Comparison of ENCODE assay signal across 9 cellular contexts in genomic region chr6:132818404-132819359, GRCh38. TPM values are rescaled to one million over a fixed set of nuclear protein-coding genes. Genes with fewer than 3 reads are reported as not detected.
DNase-seq lines count a peak whose midpoint lies in the region; ATAC-seq, FAIRE-seq and TF ChIP-seq lines count a peak whose summit lies in the region.
"Had no signal": no experiment of that assay in that cellular context is flagged by ENCODE, and none has a peak within 500 bp of the region (broad histone marks: within the 10 kb centered on the region; RNA-seq: fewer than 3 reads in every experiment).

No MANE protein-coding gene starts in this region.

- no peaks in the 10 kb centered on the region for H3K9me3 Mint-ChIP-seq in progenitor cell of endocrine pancreas (ENCODE audit: low read depth)

- peak overlapping the region; percentile 90 for H3K27ac Mint-ChIP-seq in progenitor cell of endocrine pancreas

- TF ChIP-seq POLR2A in K562 (conservative IDR thresholded peaks at IDR 0.05): peak; percentile 78

- H4K20me1 ChIP-seq in SK-N-SH (ENCODE audit: insufficient read depth): peaks cover 51% of the 10 kb centered on the region
- H4K20me1 ChIP-seq in Karpas-422 (ENCODE audit: insufficient read depth, low read depth, low read length): peaks cover 42% of the 10 kb centered on the region
- peaks cover 42% of the 10 kb centered on the region for H4K20me1 ChIP-seq in K562 (replicated peaks; ENCODE audit: control insufficient read depth, insufficient read depth, low read length)

- in situ Hi-C loops in K562 (cut with MboI): loop anchor here (25.0 kb wide), 2 partner anchors 1181 to 1244 kb away; partner anchors contain the start of genes ENPP3, MED23 and SLC2A12

- POLR2A ChIA-PET in SK-N-SH (lab: Yijun Ruan, JAX): interaction anchor here (0.5 kb wide), 1 partner anchor 336 kb away, joined by 3 read pairs; no protein-coding TSS in a partner anchor
- POLR2A ChIA-PET in K562 (lab: Yijun Ruan, JAX): interaction anchor here (1.2 kb wide), 2 partner anchors 19 to 306 kb away, joined by 3 to 4 read pairs; partner anchors contain the start of gene STX7

- H3K4me1 ChIP-seq in SK-N-SH (ENCODE audit: control insufficient read depth in 1 of 2, insufficient read depth in 2 of 2, low read depth in 1 of 2, low read length in 1 of 2) (peaks cover 4 to 15% of the 10 kb centered on the region in 2 experiments; a peak in 2 of 4 replicates), Karpas-422 (ENCODE audit: low read length) (peaks cover 20% of the 10 kb centered on the region), K562 (replicated peaks in 1 of 2; ENCODE audit: control insufficient read depth in 2 of 2, insufficient read depth in 2 of 2, low read length in 2 of 2) (peaks cover 0 to 24% of the 10 kb centered on the region in 2 experiments; a peak in 2 of 5 replicates)

- H3K4me1 Mint-ChIP-seq in progenitor cell of endocrine pancreas (ENCODE audit: low read depth): peaks cover 21% of the 10 kb centered on the region

- CTCF ChIA-PET in SK-N-SH (lab: Yijun Ruan, JAX) (interaction anchor here (1.2 to 1.3 kb wide), 2 partner anchors 11 to 1098 kb away, joined by 4 to 5 read pairs; no protein-coding TSS in a partner anchor), K562 (lab: Yijun Ruan, JAX; ENCODE audit: low intra/inter-chr PET ratio) (interaction anchor here (0.6 kb wide), 1 partner anchor 12 kb away, joined by 4 read pairs; no protein-coding TSS in a partner anchor)

- H3K27me3 ChIP-seq in SK-N-SH (ENCODE audit: insufficient read depth) (no peaks in the 10 kb centered on the region), Karpas-422 (ENCODE audit: low read length) (no peaks in the 10 kb centered on the region), K562 (ENCODE audit: control insufficient read depth in 2 of 2, insufficient read depth in 2 of 2, low read length in 2 of 2) (no peaks in the 10 kb centered on the region)

- ATAC-seq in SK-N-SH treated with all-trans-retinoic acid at 6 μM for 48 hours (no peak), K562 (peak; percentile 11), GM19395 (IDR thresholded peaks at IDR 0.05; ENCODE audit: unreplicated experiment) (no peak)

- 84% methylated on average over 6 of the region's 6 CpGs for WGBS in SK-N-SH (ENCODE audit: low lambda C conversion rate)
- 58% methylated on average over 6 of the region's 6 CpGs for WGBS in K562 (ENCODE audit: insufficient coverage, low coverage, missing lambda C conversion rate)

- intact Hi-C loops in K562 (cut with micrococcal nuclease): no loop called here

- peak overlapping the region in 1 of 2 experiments; percentile 14; a peak in 1 of 4 replicates for H3K27ac ChIP-seq in SK-N-SH (ENCODE audit: low read depth in 2 of 2, low read length in 1 of 2)
- H3K27ac ChIP-seq in Karpas-422 (ENCODE audit: low read length): no peak overlapping the region
- no peak overlapping the region for H3K27ac ChIP-seq in K562 (ENCODE audit: extremely low read depth, low read depth, low read length)

- no peaks in the 10 kb centered on the region for H3K9me1 ChIP-seq in K562 (ENCODE audit: control insufficient read depth, insufficient read depth, low read length)

- H3K4me3 Mint-ChIP-seq in progenitor cell of endocrine pancreas (ENCODE audit: low read depth): no peak overlapping the region

- no peak for TF ChIP-seq RAD21 in SK-N-SH (IDR thresholded peaks at IDR 0.05; ENCODE audit: low read length)
- no peak for TF ChIP-seq RAD21 in K562 (CRISPR knock-in tag; conservative IDR thresholded peaks at IDR 0.05 in 1 of 2, IDR thresholded peaks at IDR 0.05 in 1 of 2)

- H3K4me3 ChIP-seq in SK-N-SH (ENCODE audit: low read depth in 2 of 2, low read length in 1 of 2) (no peak overlapping the region), Karpas-422 (ENCODE audit: low read length) (no peak overlapping the region), K562 (no peak overlapping the region)

- no peak overlapping the region for H2AFZ ChIP-seq in SK-N-SH (ENCODE audit: low read depth)
- no peak overlapping the region for H2AFZ ChIP-seq in Karpas-422 (ENCODE audit: low read length)
- no peak overlapping the region for H2AFZ ChIP-seq in K562 (ENCODE audit: low read depth, low read length)

- no peak for DNase-seq in SK-N-SH
- peak; percentile 62 for DNase-seq in Karpas-422
- peak in 1 of 4 experiments; percentile 57 for DNase-seq in K562 (ENCODE audit: extremely low read depth in 1 of 4, low spot score in 3 of 4)
- DNase-seq in progenitor cell of endocrine pancreas (ENCODE audit: low spot score, unreplicated experiment): no peak
- DNase-seq in mesenteric fat pad (ENCODE audit: low spot score): no peak
- DNase-seq in T-helper 1 cell: no peak
- DNase-seq: NCI-H1105 had no signal

- H3K9ac ChIP-seq in SK-N-SH: no peak overlapping the region
- no peak overlapping the region for H3K9ac ChIP-seq in Karpas-422 (ENCODE audit: low read length)
- H3K9ac ChIP-seq in K562 (ENCODE audit: insufficient read depth in 1 of 2, low read depth in 2 of 2, low read length in 2 of 2): no peak overlapping the region

- TF ChIP-seq CTCF in SK-N-SH (IDR thresholded peaks at IDR 0.05) (no peak), K562 (IDR thresholded peaks at IDR 0.05 in 2 of 3, conservative IDR thresholded peaks at IDR 0.05 in 1 of 3; ENCODE audit: insufficient read depth in 2 of 3, low read depth in 1 of 3, low read length in 3 of 3) (no peak), progenitor cell of endocrine pancreas (IDR thresholded peaks at IDR 0.05; ENCODE audit: unreplicated experiment) (no peak)

- H3K36me3 Mint-ChIP-seq in progenitor cell of endocrine pancreas (ENCODE audit: insufficient read depth): peaks cover 37% of the 10 kb centered on the region

- H3K36me3 ChIP-seq in SK-N-SH (replicated peaks in 1 of 2; ENCODE audit: control insufficient read depth in 1 of 2, insufficient read depth in 2 of 2, low read length in 1 of 2) (peaks cover 35 to 39% of the 10 kb centered on the region in 2 experiments), Karpas-422 (ENCODE audit: insufficient read depth, low read length) (peaks cover 40% of the 10 kb centered on the region), K562 (ENCODE audit: control insufficient read depth, insufficient read depth, low read length) (peaks cover 41% of the 10 kb centered on the region)

- BruUV-seq in K562 (replicated peaks; lab: Mats Ljungman, UMichigan): no TSS peak

- H3K4me2 ChIP-seq in SK-N-SH: no peak overlapping the region
- no peak overlapping the region for H3K4me2 ChIP-seq in Karpas-422 (ENCODE audit: low read depth, low read length, poor library complexity, severe bottlenecking)
- no peak overlapping the region for H3K4me2 ChIP-seq in K562 (ENCODE audit: insufficient read depth, low read length)

- no peak for FAIRE-seq in K562 (lab: Jason Lieb, UNC)

- H3K9me2 ChIP-seq in SK-N-SH: no peaks in the 10 kb centered on the region
- H3K9me2 ChIP-seq in Karpas-422 (replicated peaks; ENCODE audit: insufficient read depth, low read length): no peaks in the 10 kb centered on the region

- no peak for TF ChIP-seq EP300 in SK-N-SH (IDR thresholded peaks at IDR 0.05; ENCODE audit: borderline replicate concordance in 1 of 2, low read depth in 1 of 2, low read length in 1 of 2)
- TF ChIP-seq EP300 in K562 (IDR thresholded peaks at IDR 0.05; ENCODE audit: low read length): no peak

- H3F3A ChIP-seq in SK-N-SH (replicated peaks; ENCODE audit: insufficient read depth): peaks cover 60% of the 10 kb centered on the region

- H3K79me2 ChIP-seq in SK-N-SH (ENCODE audit: insufficient read depth) (peaks cover 33% of the 10 kb centered on the region), Karpas-422 (ENCODE audit: low read length) (peaks cover 18% of the 10 kb centered on the region), K562 (ENCODE audit: control insufficient read depth, insufficient read depth, low read length) (peaks cover 41% of the 10 kb centered on the region)

- H3K27me3 Mint-ChIP-seq in progenitor cell of endocrine pancreas: no peaks in the 10 kb centered on the region

- H3K9me3 ChIP-seq in SK-N-SH (no peaks in the 10 kb centered on the region), Karpas-422 (ENCODE audit: low read length) (no peaks in the 10 kb centered on the region), K562 (replicated peaks; ENCODE audit: control insufficient read depth, insufficient read depth, low read depth, low read length) (no peaks in the 10 kb centered on the region)

RNA-seq across cellular contexts. Expression of gene RPS12, which starts 4.3 kb away (rescaled TPM):
- polyA plus RNA-seq in SK-N-SH (2012; rRNA removed) (5,258 and 5,462 TPM in 2 replicates), K562 (2011; rRNA removed) (5,249 and 6,224 TPM in 2 replicates), K562 (2014; fragmentation: Illumina TruSeq; extraction: Trizol) (1,443 and 1,772 TPM in 2 replicates), K562 (2014; fragmentation: Nextera tagmentation; extraction: Ambion mirVana) (1,000 to 10,000 TPM; 2,016 to 3,006 TPM), K562 (2014; rRNA removed) (2,945 and 3,407 TPM in 2 replicates)
- polyA plus RNA-seq in SK-N-SH (2012; cell fraction: cytosol; rRNA removed): 5,646 and 5,854 TPM in 2 replicates
- polyA plus RNA-seq in SK-N-SH (2012; cell fraction: nucleus; rRNA removed): 941 and 1,201 TPM in 2 replicates
- 1,944 and 3,479 TPM in 2 replicates for total RNA-seq in Karpas-422 (2014; rRNA removed; shearing (Covaris generic); ENCODE audit: low replicate concordance)
- total RNA-seq in K562 (2011; cell fraction: chromatin; rRNA removed; ENCODE audit: low replicate concordance): 363 and 458 TPM in 2 replicates
- total RNA-seq in K562 (2011; cell fraction: nucleolus; rRNA removed): 943 and 1,017 TPM in 2 replicates
- total RNA-seq in K562 (2011; cell fraction: nucleoplasm; rRNA removed): 1,246 and 2,729 TPM in 2 replicates
- total RNA-seq in K562 (2014; rRNA removed) (2,497 and 2,891 TPM in 2 replicates), K562 (2014; rRNA removed; fragmentation: Illumina TruSeq; extraction: Trizol) (3,394 and 3,487 TPM in 2 replicates), K562 (2015; rRNA removed; fragmentation: Illumina TruSeq; extraction: Trizol) (2,347 and 2,541 TPM in 2 replicates), K562 (2021) (1,973 and 2,048 TPM in 2 replicates), progenitor cell of endocrine pancreas (986 and 1,038 TPM in 2 replicates), mesenteric fat pad (935 TPM)
- 7,336 and 9,426 TPM in 2 replicates for polyA plus RNA-seq in K562 (2011; cell fraction: cytosol; rRNA removed)
- 1,942 and 2,998 TPM in 2 replicates for polyA plus RNA-seq in K562 (2011; cell fraction: nucleus; rRNA removed)
- polyA plus RNA-seq in K562 (2012): 4,153 and 5,760 TPM in 2 replicates
- 3,452 and 4,777 TPM in 2 replicates for polyA minus RNA-seq in K562 (2011; rRNA and poly(A)+ RNA removed)
- 1,188 and 1,495 TPM in 2 replicates for polyA minus RNA-seq in K562 (2011; cell fraction: cytosol; rRNA and poly(A)+ RNA removed)
- polyA minus RNA-seq in K562 (2011; cell fraction: nucleus; rRNA and poly(A)+ RNA removed): 441 and 725 TPM in 2 replicates

RNA-seq across cellular contexts. Expression of gene SLC18B1, which starts 20.2 kb away (rescaled TPM):
- 1.2 and 1.5 TPM in 2 replicates for polyA plus RNA-seq in SK-N-SH (2012; rRNA removed)
- 1.3 and 2.0 TPM in 2 replicates for polyA plus RNA-seq in SK-N-SH (2012; cell fraction: cytosol; rRNA removed)
- polyA plus RNA-seq in SK-N-SH (2012; cell fraction: nucleus; rRNA removed): 0.65 and 2.1 TPM in 2 replicates
- 0.60 and 0.72 TPM in 2 replicates for total RNA-seq in Karpas-422 (2014; rRNA removed; shearing (Covaris generic); ENCODE audit: low replicate concordance)
- total RNA-seq in K562 (2011; cell fraction: chromatin; rRNA removed; ENCODE audit: low replicate concordance): 47.9 and 106 TPM in 2 replicates
- 38.9 and 46.3 TPM in 2 replicates for total RNA-seq in K562 (2011; cell fraction: nucleolus; rRNA removed)
- 71.7 and 73.2 TPM in 2 replicates for total RNA-seq in K562 (2011; cell fraction: nucleoplasm; rRNA removed)
- total RNA-seq in K562 (2014; rRNA removed): 26.4 and 28.2 TPM in 2 replicates
- total RNA-seq in K562 (2014; rRNA removed; fragmentation: Illumina TruSeq; extraction: Trizol): 44.7 and 49.6 TPM in 2 replicates
- total RNA-seq in K562 (2015; rRNA removed; fragmentation: Illumina TruSeq; extraction: Trizol): 19.5 and 23.5 TPM in 2 replicates
- total RNA-seq in K562 (2021): 33.2 and 37.5 TPM in 2 replicates
- polyA plus RNA-seq in K562 (2011; rRNA removed): 25.7 and 49.1 TPM in 2 replicates
- polyA plus RNA-seq in K562 (2011; cell fraction: cytosol; rRNA removed): 11.0 and 21.9 TPM in 2 replicates
- 29.5 and 34.9 TPM in 2 replicates for polyA plus RNA-seq in K562 (2011; cell fraction: nucleus; rRNA removed)
- polyA plus RNA-seq in K562 (2012): 18.7 and 20.2 TPM in 2 replicates
- 35.6 and 41.5 TPM in 2 replicates for polyA plus RNA-seq in K562 (2014; fragmentation: Illumina TruSeq; extraction: Trizol)
- polyA plus RNA-seq in K562 (2014; fragmentation: Nextera tagmentation; extraction: Ambion mirVana): 10 to 100 TPM; 10.4 to 14.5 TPM
- polyA plus RNA-seq in K562 (2014; rRNA removed): 32.0 and 39.9 TPM in 2 replicates
- 27.6 and 41.0 TPM in 2 replicates for polyA minus RNA-seq in K562 (2011; rRNA and poly(A)+ RNA removed)
- polyA minus RNA-seq in K562 (2011; cell fraction: cytosol; rRNA and poly(A)+ RNA removed): 7.1 and 12.8 TPM in 2 replicates
- 11.2 and 11.9 TPM in 2 replicates for polyA minus RNA-seq in K562 (2011; cell fraction: nucleus; rRNA and poly(A)+ RNA removed)
- total RNA-seq in progenitor cell of endocrine pancreas: 19.1 and 19.5 TPM in 2 replicates
- 17.8 TPM for total RNA-seq in mesenteric fat pad

Comparison
In these comparisons a context has a peak if more than half of its experiments do, and no peak if none do; other contexts are left out.
1. RNA of gene SLC18B1, which starts 20.2 kb away (total RNA-seq): 19.5 to 106 TPM in K562, 19.1 to 19.5 TPM in progenitor cell of endocrine pancreas and 17.8 TPM in mesenteric fat pad (single experiment); 0.60 to 0.72 TPM in Karpas-422; every median in the first group is over 10 times any median in the second.
2. Of the 27 proteins assayed by ChIP-seq in both K562 and SK-N-SH: peak only in K562: CHD2 and SIN3A; only in SK-N-SH: none; in both: POLR2AphosphoS5; in neither: 24.